8 cellular contexts compared by ENCODE assay signal in the genomic region with DNA sequence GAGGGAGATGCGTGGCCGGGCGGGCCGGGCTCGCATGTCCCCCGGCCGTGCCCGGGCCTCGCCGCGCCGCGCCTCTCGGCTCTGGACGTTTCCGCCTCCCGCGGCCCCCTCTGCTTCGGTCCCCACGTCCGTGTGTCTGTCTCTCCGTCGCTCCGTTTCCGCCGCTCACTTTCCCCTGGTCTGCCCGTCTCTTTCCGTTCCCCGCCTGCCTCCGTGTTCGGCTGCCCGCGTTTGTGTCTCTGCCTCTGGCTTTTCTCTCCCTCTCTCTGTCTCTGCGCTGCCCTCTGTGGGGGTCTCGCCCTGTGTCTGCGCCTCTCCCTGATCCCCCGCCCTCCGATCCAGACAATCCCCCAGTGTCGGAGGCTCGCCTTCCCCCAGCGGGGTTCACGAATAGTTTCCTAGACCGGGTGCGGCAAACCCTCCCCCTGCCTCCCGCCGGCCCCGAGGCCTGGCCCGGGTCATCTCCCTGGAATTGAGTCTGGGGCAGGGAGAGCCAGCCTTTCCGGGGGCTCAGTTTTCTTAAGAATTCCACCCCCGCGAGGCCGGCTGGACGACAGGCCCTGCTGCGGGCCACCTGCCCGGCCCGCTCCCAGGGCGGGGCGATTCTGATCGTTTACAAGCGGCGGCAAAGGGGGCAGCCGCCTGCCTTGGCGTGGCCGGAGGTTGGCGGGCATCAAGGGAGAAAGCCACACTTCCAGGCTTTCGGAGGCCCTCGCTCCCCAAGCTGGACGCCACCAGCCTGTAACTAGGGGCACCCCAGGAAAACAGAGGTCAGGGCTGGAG. TPM values are rescaled to one million over a fixed set of nuclear protein-coding genes. Genes with fewer than 3 reads are reported as not detected.
A peak's percentile ranks its signal among the peaks of the same experiment; 100 is the strongest.
DNase-seq lines count a peak whose midpoint lies in the region; ATAC-seq and TF ChIP-seq lines count a peak whose summit lies in the region.

No MANE protein-coding gene starts in this region.

- peak overlapping the region; percentile 3; the same call in 1 of the 2 replicates for H3K9ac ChIP-seq in HUES48 (ENCODE audit: low read depth, low read length)

- no peak for TF ChIP-seq POLR2A in esophagus muscularis mucosa (IDR thresholded peaks at IDR 0.05; ENCODE audit: low read depth)
- no peak for TF ChIP-seq POLR2A in uterus (IDR thresholded peaks at IDR 0.05)

- peak overlapping the region; percentile 95 for H3K27ac Mint-ChIP-seq in CD8-positive, alpha-beta T cell
- peak overlapping the region; percentile 91 for H3K27ac Mint-ChIP-seq in activated CD8-positive, alpha-beta memory T cell treated with anti-CD3 and anti-CD28 coated beads, Interleukin-2, amount 10 ng/mL, durations not matched to agents 7 days and 5 days
- peak overlapping the region; percentile 15 to 44 for H3K27ac Mint-ChIP-seq in natural killer cell treated with Interleukin-12 subunit alpha and Interleukin-12 subunit beta and Interleukin-15 and Interleukin-18, amount 100 ng/mL, for 72 hours

- H3K36me3 ChIP-seq in CD8-positive, alpha-beta T cell (ENCODE audit: insufficient read depth, low read length), result no peaks in the 10 kb centered on the region
- H3K36me3 ChIP-seq in HUES48 (ENCODE audit: control insufficient read depth, insufficient read depth, low read length), result no peaks in the 10 kb centered on the region
- H3K36me3 ChIP-seq in esophagus muscularis mucosa, result no peaks in the 10 kb centered on the region
- no peaks in the 10 kb centered on the region for H3K36me3 ChIP-seq in uterus

- intact Hi-C loops in CD8-positive, alpha-beta T cell (cut with DNase I, micrococcal nuclease), result loop anchor here (1.0 to 2.0 kb wide), 4 partner anchors 48 to 333 kb away; a partner anchor contains a TSS
- intact Hi-C loops in esophagus muscularis mucosa (cut with DNase I) (loop anchor here (2.0 to 5.0 kb wide), 2 partner anchors 48 to 160 kb away; a partner anchor contains a TSS), uterus (cut with DNase I; ENCODE audit: low total_unique reads) (loop anchor here (5.0 to 10.0 kb wide), 2 partner anchors 160 to 253 kb away; a partner anchor contains a TSS)

- peak overlapping the region; percentile 45 for H3K27ac ChIP-seq in CD8-positive, alpha-beta T cell (ENCODE audit: low read depth, low read length)
- H3K27ac ChIP-seq in HUES48 (ENCODE audit: low read depth, low read length), result no peak overlapping the region
- H3K27ac ChIP-seq in esophagus muscularis mucosa (replicated peaks in 1 of 4), result peak overlapping the region; percentile 97 to 99 (median 98)
- H3K27ac ChIP-seq in uterus, result peak overlapping the region; percentile 96 to 97

- TF ChIP-seq EP300 in esophagus muscularis mucosa (IDR thresholded peaks at IDR 0.05), result no peak

- no peak for TF ChIP-seq CTCF in CD8-positive, alpha-beta T cell (IDR thresholded peaks at IDR 0.05)
- TF ChIP-seq CTCF in esophagus muscularis mucosa (IDR thresholded peaks at IDR 0.05) (no peak), uterus (IDR thresholded peaks at IDR 0.05) (no peak)

- ATAC-seq in CD8-positive, alpha-beta T cell, result peak; percentile 24
- ATAC-seq in activated CD8-positive, alpha-beta memory T cell treated with anti-CD3 and anti-CD28 coated beads, Interleukin-2, amount 10 ng/mL, durations not matched to agents 7 days and 5 days, result peak; percentile 37
- peak; percentile 68 to 72 for ATAC-seq in natural killer cell treated with Interleukin-12 subunit alpha and Interleukin-12 subunit beta and Interleukin-15 and Interleukin-18, amount 100 ng/mL, for 72 hours
- ATAC-seq in GM18502 (IDR thresholded peaks at IDR 0.05; ENCODE audit: poor library complexity, unreplicated experiment), result no peak

- peaks cover 33% of the 10 kb centered on the region for H3K4me1 Mint-ChIP-seq in CD8-positive, alpha-beta T cell (ENCODE audit: low read depth)
- peaks cover 35% of the 10 kb centered on the region for H3K4me1 Mint-ChIP-seq in activated CD8-positive, alpha-beta memory T cell treated with anti-CD3 and anti-CD28 coated beads, Interleukin-2, amount 10 ng/mL, durations not matched to agents 7 days and 5 days
- peaks cover 9 to 12% of the 10 kb centered on the region in 2 donors for H3K4me1 Mint-ChIP-seq in natural killer cell treated with Interleukin-12 subunit alpha and Interleukin-12 subunit beta and Interleukin-15 and Interleukin-18, amount 100 ng/mL, for 72 hours (ENCODE audit: low read depth in 2 of 2)

- CTCF ChIA-PET in CD8-positive, alpha-beta T cell (lab: Charles Lee), result interaction anchor here (1.9 to 2.4 kb wide), 3 partner anchors 16 to 301 kb away, joined by 5 to 11 read pairs (median 8); no protein-coding TSS in a partner anchor
- CTCF ChIA-PET in activated CD8-positive, alpha-beta memory T cell treated with anti-CD3 and anti-CD28 coated beads, Interleukin-2, amount 10 ng/mL, durations not matched to agents 7 days and 5 days (lab: Charles Lee), result interaction anchor here (0.8 to 3.8 kb wide), 9 partner anchors 9 to 303 kb away, joined by 3 to 24 read pairs (median 4); a partner anchor contains a TSS

- 0% methylated on average over 22 of the region's 68 CpGs for WGBS in esophagus muscularis mucosa

- H3K4me3 Mint-ChIP-seq in CD8-positive, alpha-beta T cell, result peak overlapping the region; percentile 98
- H3K4me3 Mint-ChIP-seq in activated CD8-positive, alpha-beta memory T cell treated with anti-CD3 and anti-CD28 coated beads, Interleukin-2, amount 10 ng/mL, durations not matched to agents 7 days and 5 days, result peak overlapping the region; percentile 99
- H3K4me3 Mint-ChIP-seq in natural killer cell treated with Interleukin-12 subunit alpha and Interleukin-12 subunit beta and Interleukin-15 and Interleukin-18, amount 100 ng/mL, for 72 hours, result peak overlapping the region; percentile 94

- POLR2A ChIA-PET in CD8-positive, alpha-beta T cell (lab: Charles Lee), result interaction anchor here (0.5 to 4.8 kb wide), 6 partner anchors 14 to 274 kb away, joined by 3 to 31 read pairs (median 4); a partner anchor contains a TSS

- no peaks in the 10 kb centered on the region for H3K27me3 ChIP-seq in CD8-positive, alpha-beta T cell (ENCODE audit: insufficient read depth, low read length)
- H3K27me3 ChIP-seq in HUES48 (ENCODE audit: control insufficient read depth, insufficient read depth, low read length) (peaks cover 44% of the 10 kb centered on the region), esophagus muscularis mucosa (no peaks in the 10 kb centered on the region), uterus (no peaks in the 10 kb centered on the region)

- H3K4me3 ChIP-seq in CD8-positive, alpha-beta T cell (ENCODE audit: low read depth, low read length), result peak overlapping the region; percentile 78
- H3K4me3 ChIP-seq in HUES48 (ENCODE audit: low read depth, low read length) (peak overlapping the region; percentile 75), esophagus muscularis mucosa (peak overlapping the region; percentile 70 to 94 (median 92)), uterus (peak overlapping the region; percentile 71 to 89)

- H3K4me1 ChIP-seq in CD8-positive, alpha-beta T cell (ENCODE audit: insufficient read depth, low read length), result peaks cover 32% of the 10 kb centered on the region
- peaks cover 14% of the 10 kb centered on the region for H3K4me1 ChIP-seq in HUES48 (ENCODE audit: control insufficient read depth, insufficient read depth, low read length)
- peaks cover 57 to 74% (median 71%) of the 10 kb centered on the region in 4 donors for H3K4me1 ChIP-seq in esophagus muscularis mucosa
- peaks cover 0 to 21% of the 10 kb centered on the region in 2 donors for H3K4me1 ChIP-seq in uterus

- H3K36me3 Mint-ChIP-seq in CD8-positive, alpha-beta T cell, result peaks cover 2% of the 10 kb centered on the region
- H3K36me3 Mint-ChIP-seq in activated CD8-positive, alpha-beta memory T cell treated with anti-CD3 and anti-CD28 coated beads, Interleukin-2, amount 10 ng/mL, durations not matched to agents 7 days and 5 days, result peaks cover 2% of the 10 kb centered on the region
- no peaks in the 10 kb centered on the region for H3K36me3 Mint-ChIP-seq in natural killer cell treated with Interleukin-12 subunit alpha and Interleukin-12 subunit beta and Interleukin-15 and Interleukin-18, amount 100 ng/mL, for 72 hours

- H3K27me3 Mint-ChIP-seq in CD8-positive, alpha-beta T cell (ENCODE audit: low read depth), result peaks cover 16% of the 10 kb centered on the region
- peaks cover 15% of the 10 kb centered on the region for H3K27me3 Mint-ChIP-seq in activated CD8-positive, alpha-beta memory T cell treated with anti-CD3 and anti-CD28 coated beads, Interleukin-2, amount 10 ng/mL, durations not matched to agents 7 days and 5 days
- H3K27me3 Mint-ChIP-seq in natural killer cell treated with Interleukin-12 subunit alpha and Interleukin-12 subunit beta and Interleukin-15 and Interleukin-18, amount 100 ng/mL, for 72 hours, result peaks cover 13 to 23% of the 10 kb centered on the region in 2 donors

- H3K9me3 Mint-ChIP-seq in CD8-positive, alpha-beta T cell, result no peaks in the 10 kb centered on the region
- H3K9me3 Mint-ChIP-seq in activated CD8-positive, alpha-beta memory T cell treated with anti-CD3 and anti-CD28 coated beads, Interleukin-2, amount 10 ng/mL, durations not matched to agents 7 days and 5 days (ENCODE audit: low read depth), result no peaks in the 10 kb centered on the region
- H3K9me3 Mint-ChIP-seq in natural killer cell treated with Interleukin-12 subunit alpha and Interleukin-12 subunit beta and Interleukin-15 and Interleukin-18, amount 100 ng/mL, for 72 hours, result no peaks in the 10 kb centered on the region

- no peaks in the 10 kb centered on the region for H3K9me3 ChIP-seq in CD8-positive, alpha-beta T cell (ENCODE audit: low read length)
- no peaks in the 10 kb centered on the region for H3K9me3 ChIP-seq in HUES48 (ENCODE audit: control insufficient read depth, insufficient read depth, low read length)
- no peaks in the 10 kb centered on the region for H3K9me3 ChIP-seq in esophagus muscularis mucosa
- no peaks in the 10 kb centered on the region for H3K9me3 ChIP-seq in uterus

- peak; percentile 17 to 72 (median 56) for DNase-seq in CD8-positive, alpha-beta T cell
- DNase-seq in activated CD8-positive, alpha-beta memory T cell treated with anti-CD3 and anti-CD28 coated beads, Interleukin-2, amount 10 ng/mL, durations not matched to agents 7 days and 5 days, result peak; percentile 76
- DNase-seq in esophagus muscularis mucosa (ENCODE audit: extremely low spot score) (no peak), uterus (no peak), superior temporal gyrus (ENCODE audit: extremely low spot score) (no peak)
- DNase-seq in natural killer cell treated with Interleukin-12 subunit alpha and Interleukin-12 subunit beta and Interleukin-15 and Interleukin-18, amount 100 ng/mL, for 72 hours (ENCODE audit: low spot score), result peak; percentile 69

RNA-seq across cellular contexts. Expression of a gene that starts 0.8 kb away (rescaled TPM):
- total RNA-seq in CD8-positive, alpha-beta T cell, result 10 to 100 TPM; 76.5 to 80.5 TPM
- total RNA-seq in activated CD8-positive, alpha-beta memory T cell treated with anti-CD3 and anti-CD28 coated beads, Interleukin-2, amount 10 ng/mL, durations not matched to agents 7 days and 5 days, result 10 to 100 TPM; 39.4 to 49.8 TPM
- total RNA-seq in esophagus muscularis mucosa (100 to 1,000 TPM; 194 to 469 (median 307) TPM), uterus (100 to 1,000 TPM in 1 of 4 donors, 10 to 100 TPM in 3; 54.1 to 222 (median 71.1) TPM)
- 10 to 100 TPM in 1 of 2 donors, 1 to 10 TPM in 1; 9.3 to 24.4 TPM for total RNA-seq in natural killer cell treated with Interleukin-12 subunit alpha and Interleukin-12 subunit beta and Interleukin-15 and Interleukin-18, amount 100 ng/mL, for 72 hours

RNA-seq across cellular contexts. Expression of a gene that starts 19.7 kb away (rescaled TPM):
- 1 to 10 TPM in 1 of 2 experiments, under 1 TPM in 1; 0.87 to 1.1 TPM for total RNA-seq in CD8-positive, alpha-beta T cell
- not detected for total RNA-seq in activated CD8-positive, alpha-beta memory T cell treated with anti-CD3 and anti-CD28 coated beads, Interleukin-2, amount 10 ng/mL, durations not matched to agents 7 days and 5 days
- not detected for total RNA-seq in esophagus muscularis mucosa
- not detected for total RNA-seq in natural killer cell treated with Interleukin-12 subunit alpha and Interleukin-12 subunit beta and Interleukin-15 and Interleukin-18, amount 100 ng/mL, for 72 hours
- total RNA-seq in uterus, result not detected

Comparison
In these comparisons a context has a peak if more than half of its experiments do, and no peak if none do; other contexts are left out.
1. DNase-seq: peak in CD8-positive, alpha-beta T cell (7 of 7), activated CD8-positive, alpha-beta memory T cell treated with anti-CD3 and anti-CD28 coated beads, Interleukin-2, amount 10 ng/mL, durations not matched to agents 7 days and 5 days (single experiment) and natural killer cell treated with Interleukin-12 subunit alpha and Interleukin-12 subunit beta and Interleukin-15 and Interleukin-18, amount 100 ng/mL, for 72 hours (single experiment); none in esophagus muscularis mucosa (single experiment), uterus (0 of 2) and superior temporal gyrus (single experiment).
2. H3K27ac Mint-ChIP-seq: peak in every context shown above with its lines; median percentile 95 in CD8-positive, alpha-beta T cell; 91 in activated CD8-positive, alpha-beta memory T cell treated with anti-CD3 and anti-CD28 coated beads, Interleukin-2, amount 10 ng/mL, durations not matched to agents 7 days and 5 days; 30 in natural killer cell treated with Interleukin-12 subunit alpha and Interleukin-12 subunit beta and Interleukin-15 and Interleukin-18, amount 100 ng/mL, for 72 hours.
3. Peak in every context shown above with its lines, with median percentiles within 50 percentile points of each other: H3K4me3 ChIP-seq and H3K4me3 Mint-ChIP-seq.